In genomic region chr11:18780329-18780728, GRCh38 we compare ENCODE assay signal across 20 cellular contexts. TPM values are rescaled to one million over a fixed set of nuclear protein-coding genes. Genes with fewer than 3 reads are reported as not detected.
A peak's percentile ranks its signal among the peaks of the same experiment; 100 is the strongest.
DNase-seq lines count a peak whose midpoint lies in the region; ATAC-seq and TF ChIP-seq lines count a peak whose summit lies in the region.
"Had no signal": no experiment of that assay in that cellular context is flagged by ENCODE, and none has a peak within 500 bp of the region (broad histone marks: within the 10 kb centered on the region; RNA-seq: fewer than 3 reads in every experiment).

No MANE protein-coding gene starts in this region.

- H3K9me3 ChIP-seq in suprapubic skin, result no peaks in the 10 kb centered on the region
- H3K9me3 ChIP-seq in esophagus squamous epithelium, result no peaks in the 10 kb centered on the region
- H3K9me3 ChIP-seq in esophagus muscularis mucosa, result no peaks in the 10 kb centered on the region
- H3K9me3 ChIP-seq: MG63 had no signal

- H3K9me3 Mint-ChIP-seq in nephron progenitor cell, result no peaks in the 10 kb centered on the region

- ATAC-seq in left ventricle myocardium superior (peak; percentile 40), Right ventricle myocardium inferior (no peak), esophagus mucosa (peak; percentile 32)
- ATAC-seq: Panc1 had no signal

- peaks cover 27% of the 10 kb centered on the region for H3K27me3 Mint-ChIP-seq in nephron progenitor cell (ENCODE audit: low read depth, poor library complexity)

- H3K4me1 Mint-ChIP-seq in nephron progenitor cell, result peaks cover 5% of the 10 kb centered on the region

- no peak overlapping the region for H3K4me3 ChIP-seq in suprapubic skin
- H3K4me3 ChIP-seq in esophagus squamous epithelium, result no peak overlapping the region
- H3K4me3 ChIP-seq in esophagus muscularis mucosa, result no peak overlapping the region
- H3K4me3 ChIP-seq: MG63 had no signal

- peak overlapping the region; percentile 24 for H3K27ac ChIP-seq in suprapubic skin
- H3K27ac ChIP-seq in esophagus squamous epithelium, result no peak overlapping the region
- peak overlapping the region in 1 of 4 donors; percentile 48 for H3K27ac ChIP-seq in esophagus muscularis mucosa (replicated peaks in 1 of 4)
- H3K27ac ChIP-seq: C4-2B had no signal

- no peaks in the 10 kb centered on the region for H3K36me3 Mint-ChIP-seq in nephron progenitor cell (ENCODE audit: low read depth)

- 49% methylated on average over 4 of the region's 4 CpGs for WGBS in suprapubic skin
- 56 to 67% methylated on average over 4 of the region's 4 CpGs for WGBS in esophagus squamous epithelium, 2 donors
- 76% methylated on average over 4 of the region's 4 CpGs for whole genome bisulfite sequencing in esophagus muscularis mucosa

- no peak for TF ChIP-seq EP300 in suprapubic skin (IDR thresholded peaks at IDR 0.05)
- no peak for TF ChIP-seq EP300 in esophagus muscularis mucosa (IDR thresholded peaks at IDR 0.05)

- H3K4me1 ChIP-seq in suprapubic skin (peaks cover 7% of the 10 kb centered on the region), esophagus squamous epithelium (peaks cover 0 to 8% (median 0%) of the 10 kb centered on the region in 3 donors), esophagus muscularis mucosa (peaks cover 0 to 5% (median 0%) of the 10 kb centered on the region in 4 donors)

- TF ChIP-seq POLR2A in suprapubic skin (IDR thresholded peaks at IDR 0.05) (no peak), esophagus squamous epithelium (IDR thresholded peaks at IDR 0.05) (no peak), esophagus muscularis mucosa (IDR thresholded peaks at IDR 0.05; ENCODE audit: low read depth) (no peak)

- peak overlapping the region; percentile 46 for H3K27ac Mint-ChIP-seq in nephron progenitor cell

- TF ChIP-seq CTCF in nephron progenitor cell (IDR thresholded peaks at IDR 0.05), result no peak
- TF ChIP-seq CTCF in suprapubic skin (IDR thresholded peaks at IDR 0.05), result no peak
- TF ChIP-seq CTCF in esophagus squamous epithelium (IDR thresholded peaks at IDR 0.05), result no peak
- no peak for TF ChIP-seq CTCF in esophagus muscularis mucosa (IDR thresholded peaks at IDR 0.05)

- H3K27me3 ChIP-seq in suprapubic skin, result no peaks in the 10 kb centered on the region
- peaks cover 0 to 4% (median 0%) of the 10 kb centered on the region in 4 donors for H3K27me3 ChIP-seq in esophagus squamous epithelium
- no peaks in the 10 kb centered on the region for H3K27me3 ChIP-seq in esophagus muscularis mucosa
- H3K27me3 ChIP-seq: MG63 had no signal

- DNase-seq in left ventricle myocardium superior (no peak), Right ventricle myocardium inferior (ENCODE audit: missing footprints) (no peak), nephron progenitor cell (no peak), suprapubic skin (ENCODE audit: low spot score in 2 of 2) (no peak), esophagus squamous epithelium (lab: John Stamatoyannopoulos, UW) (no peak), esophagus muscularis mucosa (ENCODE audit: extremely low spot score) (no peak), NCI-H2227 (lab: John Stamatoyannopoulos, UW; ENCODE audit: unreplicated experiment) (no peak)
- DNase-seq: COR-L47, GF-D8, MG63, NCI-H1092, NCI-H146, NCI-H2081, NCI-H510A treated with DMSO at 0.1 percent for 48 hours, NCI-H82, SHP77 had no signal

- no peaks in the 10 kb centered on the region for H3K36me3 ChIP-seq in suprapubic skin
- no peaks in the 10 kb centered on the region for H3K36me3 ChIP-seq in esophagus squamous epithelium
- H3K36me3 ChIP-seq in esophagus muscularis mucosa, result no peaks in the 10 kb centered on the region
- H3K36me3 ChIP-seq: MG63 had no signal

- H3K4me3 Mint-ChIP-seq in nephron progenitor cell, result no peak overlapping the region

- intact Hi-C loops in left ventricle myocardium superior (cut with micrococcal nuclease), result no loop called here
- intact Hi-C loops in Right ventricle myocardium inferior (cut with DNase I), result no loop called here
- intact Hi-C loops in esophagus squamous epithelium (cut with DNase I), result no loop called here
- intact Hi-C loops in esophagus muscularis mucosa (cut with DNase I), result no loop called here

RNA-seq across cellular contexts. Expression of gene PTPN5, which starts 11.3 kb away (rescaled TPM):
- total RNA-seq in left ventricle myocardium superior (1.2 TPM), Right ventricle myocardium inferior (0.27 TPM), esophagus mucosa (not detected), suprapubic skin (1 to 10 TPM in 2 of 4 donors, under 1 TPM in 1, not detected in 1; 0.15 to 1.7 (median 1.3) TPM), esophagus squamous epithelium (under 1 TPM; 0.18 to 0.95 (median 0.58) TPM), esophagus muscularis mucosa (1 to 10 TPM; 1.2 to 4.1 (median 3.0) TPM)

RNA-seq across cellular contexts. Expression of gene IGSF22, which starts 54.3 kb away (rescaled TPM):
- total RNA-seq in left ventricle myocardium superior (0.94 TPM), Right ventricle myocardium inferior (1.4 TPM), esophagus mucosa (not detected), suprapubic skin (1 to 10 TPM in 1 of 4 donors, not detected in 3; 2.3 TPM), esophagus squamous epithelium (under 1 TPM in 1 of 4 donors, not detected in 3; under 0.01 TPM), esophagus muscularis mucosa (under 1 TPM in 2 of 4 donors, not detected in 2; 0.17 to 0.23 TPM)
- total RNA-seq: Daoy had no signal
